Comparison of ENCODE assay signal across 21 cellular contexts in the genomic region with DNA sequence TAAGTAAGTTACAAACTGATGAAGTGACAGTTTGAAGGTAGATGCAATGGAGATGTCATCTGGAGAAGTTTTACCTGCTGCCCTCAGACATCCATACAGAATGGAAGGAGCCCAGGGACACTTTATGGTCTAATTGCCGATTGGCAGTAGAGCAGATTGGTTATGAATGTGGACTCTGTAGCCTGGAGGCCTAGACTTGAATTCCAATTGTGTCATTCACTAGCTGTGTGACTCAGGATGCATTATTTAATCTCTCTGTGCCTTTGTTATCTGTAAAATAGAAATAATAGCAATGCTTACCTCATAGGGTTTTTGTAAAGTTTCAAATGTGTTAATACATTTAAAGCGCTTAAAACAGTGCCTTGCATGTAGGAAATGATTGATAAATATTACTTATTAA. TPM values are rescaled to one million over a fixed set of nuclear protein-coding genes. Genes with fewer than 3 reads are reported as not detected.
DNase-seq lines count a peak whose midpoint lies in the region; ATAC-seq, FAIRE-seq and TF ChIP-seq lines count a peak whose summit lies in the region.
"Had no signal": no experiment of that assay in that cellular context is flagged by ENCODE, and none has a peak within 500 bp of the region (broad histone marks: within the 10 kb centered on the region; RNA-seq: fewer than 3 reads in every experiment).

No MANE protein-coding gene starts in this region.

- no peaks in the 10 kb centered on the region for H3K27me3 ChIP-seq in astrocyte (ENCODE audit: insufficient read depth, low read length)

- H3K27ac Mint-ChIP-seq in astrocyte (ENCODE audit: unreplicated experiment) (no peak overlapping the region), progenitor cell of endocrine pancreas (no peak overlapping the region)
- H3K27ac Mint-ChIP-seq: CD4-positive, alpha-beta memory T cell had no signal

- no peaks in the 10 kb centered on the region for H3K9me3 ChIP-seq in astrocyte (ENCODE audit: insufficient read depth, low read depth, low read length)

- H3K27ac ChIP-seq in astrocyte (ENCODE audit: low read depth, low read length) = no peak overlapping the region
- H3K27ac ChIP-seq: SK-N-MC had no signal

- TF ChIP-seq CTCF in astrocyte (IDR thresholded peaks at IDR 0.05; ENCODE audit: insufficient read depth, low read depth, low read length) = no peak
- TF ChIP-seq CTCF in progenitor cell of endocrine pancreas (IDR thresholded peaks at IDR 0.05; ENCODE audit: unreplicated experiment) = no peak

- DNase-seq in Daoy (ENCODE audit: low read depth) = peak; percentile 29
- DNase-seq in NCI-H226 = peak; percentile 43
- DNase-seq in astrocyte (ENCODE audit: low read depth) = no peak
- peak; percentile 35 for DNase-seq in iris pigment epithelial cell (ENCODE audit: low read depth)
- DNase-seq in iPS-NIHi7 (ENCODE audit: extremely low spot score) = no peak
- no peak for DNase-seq in progenitor cell of endocrine pancreas (ENCODE audit: low spot score, unreplicated experiment)
- DNase-seq in NCI-H524 treated with DMSO at 0.1 percent for 48 hours (lab: John Stamatoyannopoulos, UW) = no peak
- DNase-seq: 8988T; Calu3; CD4-positive, alpha-beta memory T cell; DMS79; Karpas-422; NCI-H1105; NCI-H187; NCI-H446; NCI-H748 treated with DMSO at 0.1 percent for 48 hours; OCI-M1; Right ventricle myocardium superior had no signal

- no peak overlapping the region for H2AFZ ChIP-seq in astrocyte (ENCODE audit: low read depth, low read length)

- FAIRE-seq in astrocyte (lab: Jason Lieb, UNC) = peak; percentile 23
- FAIRE-seq: H1 had no signal

- no peak overlapping the region for H3K9ac ChIP-seq in astrocyte (ENCODE audit: low read length)

- H4K20me1 ChIP-seq in astrocyte (ENCODE audit: insufficient read depth, low read length) = no peaks in the 10 kb centered on the region

- H3K4me1 Mint-ChIP-seq in astrocyte (ENCODE audit: low read depth, unreplicated experiment) (peaks cover 3% of the 10 kb centered on the region), progenitor cell of endocrine pancreas (ENCODE audit: low read depth) (no peaks in the 10 kb centered on the region)

- ATAC-seq in HG03520 (IDR thresholded peaks at IDR 0.05; ENCODE audit: unreplicated experiment) = no peak

- H3K36me3 Mint-ChIP-seq in astrocyte (ENCODE audit: low read depth, unreplicated experiment) (no peaks in the 10 kb centered on the region), progenitor cell of endocrine pancreas (ENCODE audit: insufficient read depth) (no peaks in the 10 kb centered on the region)
- H3K36me3 Mint-ChIP-seq: CD4-positive, alpha-beta memory T cell had no signal

- no peaks in the 10 kb centered on the region for H3K36me3 ChIP-seq in astrocyte (ENCODE audit: insufficient read depth, low read length)

- H3K9me3 Mint-ChIP-seq in astrocyte (ENCODE audit: unreplicated experiment) = no peaks in the 10 kb centered on the region
- no peaks in the 10 kb centered on the region for H3K9me3 Mint-ChIP-seq in progenitor cell of endocrine pancreas (ENCODE audit: low read depth)
- H3K9me3 Mint-ChIP-seq: CD4-positive, alpha-beta memory T cell had no signal

- no peak overlapping the region for H3K4me2 ChIP-seq in astrocyte (ENCODE audit: low read length)

- no peak overlapping the region for H3K4me3 Mint-ChIP-seq in astrocyte (ENCODE audit: unreplicated experiment)
- H3K4me3 Mint-ChIP-seq in progenitor cell of endocrine pancreas (ENCODE audit: low read depth) = no peak overlapping the region
- H3K4me3 Mint-ChIP-seq: CD4-positive, alpha-beta memory T cell had no signal

- H3K4me1 ChIP-seq in astrocyte (ENCODE audit: insufficient read depth, low read length) = no peaks in the 10 kb centered on the region

- H3K27me3 Mint-ChIP-seq in astrocyte (ENCODE audit: low read depth, unreplicated experiment) (peaks cover 2% of the 10 kb centered on the region), progenitor cell of endocrine pancreas (no peaks in the 10 kb centered on the region)

- H3K79me2 ChIP-seq in astrocyte (ENCODE audit: insufficient read depth, low read length) = no peaks in the 10 kb centered on the region

- H3K4me3 ChIP-seq in astrocyte (ENCODE audit: insufficient read depth, low read depth, low read length) = no peak overlapping the region
- H3K4me3 ChIP-seq: SK-N-MC had no signal

RNA-seq across cellular contexts. Expression of a gene that starts 5.2 kb away (rescaled TPM):
- 66.2 and 94.8 TPM in 2 replicates for total RNA-seq in Daoy (2014; rRNA removed; shearing (Covaris generic))
- total RNA-seq in astrocyte (53.1 and 66.0 TPM in 2 replicates), progenitor cell of endocrine pancreas (113 and 121 TPM in 2 replicates)

Comparison
In these comparisons a context has a peak if more than half of its experiments do, and no peak if none do; other contexts are left out.
1. DNase-seq: peak in Daoy (single experiment), NCI-H226 (single experiment) and iris pigment epithelial cell (single experiment); none in astrocyte (single experiment), iPS-NIHi7 (single experiment), progenitor cell of endocrine pancreas (single experiment) and NCI-H524 treated with DMSO at 0.1 percent for 48 hours (single experiment).